8 cellular contexts compared by ENCODE assay signal in genomic region chr15:67836477-67836876, GRCh38. TPM values are rescaled to one million over a fixed set of nuclear protein-coding genes. Genes with fewer than 3 reads are reported as not detected.
DNase-seq lines count a peak whose midpoint lies in the region; ATAC-seq and TF ChIP-seq lines count a peak whose summit lies in the region.

No MANE protein-coding gene starts in this region.

- H3K4me3 ChIP-seq in dorsolateral prefrontal cortex = peak overlapping the region in 55 of 59 donors; percentile 9 to 68 (median 46)
- H3K4me3 ChIP-seq in naive thymus-derived CD4-positive, alpha-beta T cell (ENCODE audit: low read length) = peak overlapping the region; percentile 63

- H3K4me1 Mint-ChIP-seq in naive thymus-derived CD4-positive, alpha-beta T cell = peaks cover 29 to 74% (median 46%) of the 10 kb centered on the region in 7 donors

- H3K9me3 Mint-ChIP-seq in naive thymus-derived CD4-positive, alpha-beta T cell = peaks cover 0 to 9% (median 0%) of the 10 kb centered on the region in 11 donors

- H3K9me3 ChIP-seq in naive thymus-derived CD4-positive, alpha-beta T cell (ENCODE audit: control insufficient read depth in 2 of 3, low read length in 3 of 3) = no peaks in the 10 kb centered on the region

- peak overlapping the region in 5 of 9 donors; percentile 48 to 84 (median 68) for H3K27ac Mint-ChIP-seq in naive thymus-derived CD4-positive, alpha-beta T cell

- no peak overlapping the region for H3K27ac ChIP-seq in dorsolateral prefrontal cortex
- H3K27ac ChIP-seq in naive thymus-derived CD4-positive, alpha-beta T cell (ENCODE audit: low read depth, low read length) = no peak overlapping the region

- CTCF ChIA-PET in naive thymus-derived CD4-positive, alpha-beta T cell (lab: Charles Lee) = interaction anchor here (0.6 to 4.0 kb wide), 10 partner anchors 54 to 890 kb away, joined by 3 to 56 read pairs (median 6); no protein-coding TSS in a partner anchor

- TF ChIP-seq CTCF in dorsolateral prefrontal cortex (IDR thresholded peaks at IDR 0.05 in 54 of 56, conservative IDR thresholded peaks at IDR 0.05 in 2 of 56; ENCODE audit: low read depth in 1 of 56, partially characterized antibody in 56 of 56) = peak; percentile 65 to 94 (median 88)

- peak overlapping the region in 9 of 10 donors; percentile 76 to 92 (median 85) for H3K4me3 Mint-ChIP-seq in naive thymus-derived CD4-positive, alpha-beta T cell

- DNase-seq in DMS53 (lab: John Stamatoyannopoulos, UW) (peak; percentile 63), KG1 (lab: John Stamatoyannopoulos, UW) (peak; percentile 64), UCSD-AML1 (lab: John Stamatoyannopoulos, UW; ENCODE audit: unreplicated experiment) (peak; percentile 35), dorsolateral prefrontal cortex (peak in 2 of 10 donors; percentile 26 to 46), GM19240 (ENCODE audit: insufficient read length, low spot score) (no peak), GDM1 (lab: John Stamatoyannopoulos, UW) (no peak)
- peak in 7 of 9 donors; percentile 39 to 64 (median 55) for DNase-seq in naive thymus-derived CD4-positive, alpha-beta T cell

- no peaks in the 10 kb centered on the region for H3K36me3 Mint-ChIP-seq in naive thymus-derived CD4-positive, alpha-beta T cell

- peaks cover 5 to 47% (median 42%) of the 10 kb centered on the region in 45 donors for H3K27me3 ChIP-seq in dorsolateral prefrontal cortex
- peaks cover 0 to 23% of the 10 kb centered on the region in 2 donors for H3K27me3 ChIP-seq in naive thymus-derived CD4-positive, alpha-beta T cell (ENCODE audit: control insufficient read depth in 2 of 2, insufficient read depth in 2 of 2, low read length in 2 of 2)

- peaks cover 0 to 3% (median 0%) of the 10 kb centered on the region in 3 experiments for H3K36me3 ChIP-seq in naive thymus-derived CD4-positive, alpha-beta T cell (ENCODE audit: control insufficient read depth in 2 of 3, insufficient read depth in 3 of 3, low read length in 3 of 3)

- intact Hi-C loops in dorsolateral prefrontal cortex (cut with DNase I) = loop anchor here (2.0 to 10.0 kb wide), 6 partner anchors 294 to 890 kb away; partner anchors contain the start of genes AAGAB (in 1 of the 2), IQCH (in 1 of the 2) and MAP2K5 (in 1 of the 2)
- intact Hi-C loops in naive thymus-derived CD4-positive, alpha-beta T cell (cut with micrococcal nuclease) = loop anchor here (1.0 to 10.0 kb wide), 8 partner anchors 53 to 1134 kb away; partner anchors contain the start of genes SMAD6 (in 2 of the 2) and SMAD3 (in 1 of the 2)

- ATAC-seq in naive thymus-derived CD4-positive, alpha-beta T cell = no peak
- ATAC-seq in HG02642 (IDR thresholded peaks at IDR 0.05; ENCODE audit: poor library complexity, unreplicated experiment) = no peak

- H3K4me1 ChIP-seq in naive thymus-derived CD4-positive, alpha-beta T cell (ENCODE audit: control insufficient read depth in 2 of 2, insufficient read depth in 2 of 2, low read length in 2 of 2) = peaks cover 35 to 37% of the 10 kb centered on the region in 2 donors

- POLR2A ChIA-PET in naive thymus-derived CD4-positive, alpha-beta T cell (lab: Charles Lee) = interaction anchor here (0.6 to 1.6 kb wide), 3 partner anchors 78 to 379 kb away, joined by 3 to 12 read pairs (median 3); no protein-coding TSS in a partner anchor

- peaks cover 32 to 74% (median 35%) of the 10 kb centered on the region in 5 donors for H3K27me3 Mint-ChIP-seq in naive thymus-derived CD4-positive, alpha-beta T cell

RNA-seq across cellular contexts. Expression of gene RNU6-1, which starts 3.4 kb away (rescaled TPM):
- not detected for total RNA-seq in dorsolateral prefrontal cortex
- not detected for total RNA-seq in naive thymus-derived CD4-positive, alpha-beta T cell
- not detected for polyA plus RNA-seq in naive thymus-derived CD4-positive, alpha-beta T cell

RNA-seq across cellular contexts. Expression of gene SKOR1, which starts 11.2 kb away (rescaled TPM):
- 1 to 10 TPM in 108 of 120 experiments, under 1 TPM in 12; 0.49 to 4.0 (median 1.6) TPM for total RNA-seq in dorsolateral prefrontal cortex
- total RNA-seq in naive thymus-derived CD4-positive, alpha-beta T cell = 1 to 10 TPM in 2 of 5 experiments, under 1 TPM in 3; 0.34 to 2.4 (median 0.62) TPM
- not detected for polyA plus RNA-seq in naive thymus-derived CD4-positive, alpha-beta T cell

Comparison
In these comparisons a context has a peak if more than half of its experiments do, and no peak if none do; other contexts are left out.
1. DNase-seq: peak in DMS53 (single experiment), KG1 (single experiment), UCSD-AML1 (single experiment) and naive thymus-derived CD4-positive, alpha-beta T cell (7 of 9); none in GM19240 (single experiment) and GDM1 (single experiment).